In genomic region chr19:19458110-19458816, GRCh38 we compare ENCODE assay signal across 11 cellular contexts. TPM values are rescaled to one million over a fixed set of nuclear protein-coding genes. Genes with fewer than 3 reads are reported as not detected.
DNase-seq lines count a peak whose midpoint lies in the region; ATAC-seq and TF ChIP-seq lines count a peak whose summit lies in the region.
"Had no signal": no experiment of that assay in that cellular context is flagged by ENCODE, and none has a peak within 500 bp of the region (broad histone marks: within the 10 kb centered on the region; RNA-seq: fewer than 3 reads in every experiment).

No MANE protein-coding gene starts in this region.

- intact Hi-C loops in Right ventricle myocardium superior (cut with DNase I): no loop called here
- intact Hi-C loops in activated CD8-positive, alpha-beta T cell treated with anti-CD3 and anti-CD28 coated beads for 36 hours (cut with micrococcal nuclease): loop anchor here (5.0 kb wide), 1 partner anchor 51 kb away; the partner anchor contains the start of gene GATAD2A
- intact Hi-C loops in lower lobe of right lung (cut with DNase I): no loop called here
- intact Hi-C loops in thyroid gland (cut with DNase I): no loop called here

- 82 to 86% methylated on average over 13 to 14 of the region's 14 CpGs for WGBS in thyroid gland, 2 donors

- POLR2A ChIA-PET in activated CD8-positive, alpha-beta T cell treated with anti-CD3 and anti-CD28 coated beads for 36 hours (lab: Charles Lee): interaction anchor here (0.6 to 4.1 kb wide), 10 partner anchors 11 to 96 kb away, joined by 3 to 32 read pairs (median 6); partner anchors contain the start of genes GATAD2A, NDUFA13 and TSSK6

- no peak for TF ChIP-seq CTCF in cardiac muscle cell (IDR thresholded peaks at IDR 0.05; ENCODE audit: low read depth, low read length)
- no peak for TF ChIP-seq CTCF in activated CD8-positive, alpha-beta T cell treated with anti-CD3 and anti-CD28 coated beads for 36 hours (IDR thresholded peaks at IDR 0.05)
- TF ChIP-seq CTCF in lower lobe of right lung (IDR thresholded peaks at IDR 0.05): no peak
- TF ChIP-seq CTCF in type B pancreatic cell (conservative IDR thresholded peaks at IDR 0.05): no peak
- no peak for TF ChIP-seq CTCF in thyroid gland (IDR thresholded peaks at IDR 0.05)

- H3K27me3 ChIP-seq in cardiac muscle cell (no peaks in the 10 kb centered on the region), lower lobe of right lung (ENCODE audit: low read depth) (no peaks in the 10 kb centered on the region), thyroid gland (no peaks in the 10 kb centered on the region)

- CTCF ChIA-PET in activated CD8-positive, alpha-beta T cell treated with anti-CD3 and anti-CD28 coated beads for 36 hours (lab: Charles Lee): interaction anchor here (0.6 to 2.8 kb wide), 6 partner anchors 9 to 92 kb away, joined by 3 to 7 read pairs (median 4); partner anchors contain the start of gene GATAD2A

- H3K36me3 ChIP-seq in cardiac muscle cell (no peaks in the 10 kb centered on the region), lower lobe of right lung (peaks cover 6% of the 10 kb centered on the region), thyroid gland (no peaks in the 10 kb centered on the region)

- peak overlapping the region; percentile 63 for H3K27ac ChIP-seq in cardiac muscle cell
- peak overlapping the region; percentile 85 for H3K27ac ChIP-seq in lower lobe of right lung
- H3K27ac ChIP-seq in thyroid gland: peak overlapping the region in 1 of 3 donors; percentile 1

- H3K9me3 ChIP-seq in cardiac muscle cell (ENCODE audit: low read depth) (no peaks in the 10 kb centered on the region), lower lobe of right lung (no peaks in the 10 kb centered on the region), thyroid gland (no peaks in the 10 kb centered on the region)

- H3K4me1 ChIP-seq in cardiac muscle cell (ENCODE audit: low read depth) (peaks cover 36% of the 10 kb centered on the region), lower lobe of right lung (peaks cover 67% of the 10 kb centered on the region), thyroid gland (peaks cover 35 to 59% of the 10 kb centered on the region in 2 donors)

- H3K27me3 Mint-ChIP-seq in activated CD8-positive, alpha-beta T cell treated with anti-CD3 and anti-CD28 coated beads for 36 hours: no peaks in the 10 kb centered on the region
- H3K27me3 Mint-ChIP-seq in type B pancreatic cell: no peaks in the 10 kb centered on the region

- H3K4me3 ChIP-seq in cardiac muscle cell (no peak overlapping the region), lower lobe of right lung (no peak overlapping the region), thyroid gland (replicated peaks in 1 of 3) (no peak overlapping the region)

- H3K9me3 Mint-ChIP-seq in activated CD8-positive, alpha-beta T cell treated with anti-CD3 and anti-CD28 coated beads for 36 hours: no peaks in the 10 kb centered on the region
- no peaks in the 10 kb centered on the region for H3K9me3 Mint-ChIP-seq in type B pancreatic cell

- no peak overlapping the region for H3K4me3 Mint-ChIP-seq in activated CD8-positive, alpha-beta T cell treated with anti-CD3 and anti-CD28 coated beads for 36 hours
- H3K4me3 Mint-ChIP-seq in type B pancreatic cell: peak overlapping the region; percentile 59

- H3K36me3 Mint-ChIP-seq in activated CD8-positive, alpha-beta T cell treated with anti-CD3 and anti-CD28 coated beads for 36 hours (ENCODE audit: low read depth): peaks cover 21% of the 10 kb centered on the region
- H3K36me3 Mint-ChIP-seq in type B pancreatic cell: no peaks in the 10 kb centered on the region

- DNase-seq in cardiac muscle cell (ENCODE audit: low read depth in 1 of 2, low spot score in 1 of 2): no peak
- DNase-seq in Right ventricle myocardium superior: no peak
- no peak for DNase-seq in activated CD8-positive, alpha-beta T cell treated with anti-CD3 and anti-CD28 coated beads for 36 hours
- peak; percentile 13 for DNase-seq in lower lobe of right lung
- DNase-seq in type B pancreatic cell (ENCODE audit: extremely low spot score, unreplicated experiment): no peak
- no peak for DNase-seq in thyroid gland
- DNase-seq: activated CD4-positive, CD25-positive, alpha-beta regulatory T cell; NCI-H524 treated with DMSO at 0.1 percent for 48 hours had no signal

- no peak for ATAC-seq in Right ventricle myocardium superior (ENCODE audit: poor library complexity)
- ATAC-seq in activated CD8-positive, alpha-beta T cell treated with anti-CD3 and anti-CD28 coated beads for 36 hours: no peak
- ATAC-seq in lower lobe of right lung: no peak
- ATAC-seq in HG03565 (IDR thresholded peaks at IDR 0.05; ENCODE audit: unreplicated experiment): no peak
- no peak for ATAC-seq in GM21723 (IDR thresholded peaks at IDR 0.05; ENCODE audit: unreplicated experiment)
- ATAC-seq: HCT116 had no signal

- no peak for TF ChIP-seq POLR2A in thyroid gland (IDR thresholded peaks at IDR 0.05)

- peak overlapping the region; percentile 100 for H3K27ac Mint-ChIP-seq in activated CD8-positive, alpha-beta T cell treated with anti-CD3 and anti-CD28 coated beads for 36 hours
- H3K27ac Mint-ChIP-seq in type B pancreatic cell: peak overlapping the region; percentile 90

- H3K4me1 Mint-ChIP-seq in activated CD8-positive, alpha-beta T cell treated with anti-CD3 and anti-CD28 coated beads for 36 hours (ENCODE audit: low read depth): peaks cover 77% of the 10 kb centered on the region
- H3K4me1 Mint-ChIP-seq in type B pancreatic cell (ENCODE audit: unreplicated experiment): peaks cover 59% of the 10 kb centered on the region

RNA-seq across cellular contexts. Expression of gene GATAD2A, which starts 52.8 kb away (rescaled TPM):
- total RNA-seq in cardiac muscle cell (72.9 and 98.3 TPM in 2 replicates), Right ventricle myocardium superior (24.3 TPM), lower lobe of right lung (84.0 TPM), type B pancreatic cell (ENCODE audit: low replicate concordance) (102 and 113 TPM in 2 replicates), thyroid gland (10 to 100 TPM; 33.2 to 82.4 (median 51.8) TPM)
- 32.3 and 39.4 TPM in 2 replicates for polyA plus RNA-seq in cardiac muscle cell
- total RNA-seq in activated CD8-positive, alpha-beta T cell treated with anti-CD3 and anti-CD28 coated beads for 36 hours: 100 to 1,000 TPM; 132 to 136 TPM

RNA-seq across cellular contexts. Expression of gene TSSK6, which starts 57.1 kb away (rescaled TPM):
- total RNA-seq in cardiac muscle cell: 4.1 and 11.9 TPM in 2 replicates
- 0.60 and 1.5 TPM in 2 replicates for polyA plus RNA-seq in cardiac muscle cell
- 0.67 TPM for total RNA-seq in Right ventricle myocardium superior
- total RNA-seq in activated CD8-positive, alpha-beta T cell treated with anti-CD3 and anti-CD28 coated beads for 36 hours: 1 to 10 TPM; 3.4 to 4.9 TPM
- total RNA-seq in lower lobe of right lung: 2.9 TPM
- 1.5 and 2.3 TPM in 2 replicates for total RNA-seq in type B pancreatic cell (ENCODE audit: low replicate concordance)
- total RNA-seq in thyroid gland: 1 to 10 TPM; 1.8 to 7.7 (median 3.8) TPM

RNA-seq across cellular contexts. Expression of gene NDUFA13, which starts 57.8 kb away (rescaled TPM):
- 119 and 172 TPM in 2 replicates for total RNA-seq in cardiac muscle cell
- 806 and 843 TPM in 2 replicates for polyA plus RNA-seq in cardiac muscle cell
- total RNA-seq in Right ventricle myocardium superior: 1,367 TPM
- 100 to 1,000 TPM; 298 to 310 TPM for total RNA-seq in activated CD8-positive, alpha-beta T cell treated with anti-CD3 and anti-CD28 coated beads for 36 hours
- total RNA-seq in lower lobe of right lung: 218 TPM
- 396 and 419 TPM in 2 replicates for total RNA-seq in type B pancreatic cell (ENCODE audit: low replicate concordance)
- 100 to 1,000 TPM in 1 of 4 donors, 10 to 100 TPM in 3; 32.8 to 265 (median 63.6) TPM for total RNA-seq in thyroid gland
